ENCODE assay signal across 6 cellular contexts in the genomic region with DNA sequence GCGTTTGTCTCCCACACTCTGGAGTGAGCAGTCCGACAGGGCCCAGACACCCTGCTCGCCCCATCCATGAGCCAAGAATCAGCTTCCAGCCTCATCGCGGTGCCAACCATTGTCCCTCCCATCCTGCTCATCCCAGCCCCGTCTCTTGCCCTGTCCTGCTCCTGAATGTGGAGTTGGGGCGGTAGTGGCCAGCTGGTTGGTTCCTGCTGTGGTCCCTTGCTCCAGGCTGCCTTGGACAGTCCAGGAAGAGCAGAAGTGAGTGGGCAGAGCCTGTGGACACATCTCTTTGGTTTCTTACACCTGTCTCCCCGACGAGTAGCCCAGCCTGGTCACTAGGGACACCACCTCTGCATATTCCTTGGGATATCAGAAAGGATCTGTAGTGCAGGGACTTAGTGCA.
"Had no signal": no experiment of that assay in that cellular context is flagged by ENCODE, and none has a peak within 500 bp of the region (broad histone marks: within the 10 kb centered on the region; RNA-seq: fewer than 3 reads in every experiment).

No MANE protein-coding gene starts in this region.

- H3K27ac Mint-ChIP-seq: IgD-negative memory B cell had no signal

- H3K4me3 ChIP-seq: GM23248 had no signal

- H3K9me3 Mint-ChIP-seq: IgD-negative memory B cell had no signal

- FAIRE-seq: HTR-8/SVneo had no signal

- H3K27ac ChIP-seq: GM23248 had no signal

- DNase-seq: GM23248, GOT3, H7, HCEC 1CT had no signal

- H3K36me3 Mint-ChIP-seq: IgD-negative memory B cell had no signal

- H3K4me1 Mint-ChIP-seq: IgD-negative memory B cell had no signal

- H3K9ac ChIP-seq: GM23248 had no signal

- H2AFZ ChIP-seq: GM23248 had no signal
